1 cellular context compared by ENCODE assay signal in the genomic region with DNA sequence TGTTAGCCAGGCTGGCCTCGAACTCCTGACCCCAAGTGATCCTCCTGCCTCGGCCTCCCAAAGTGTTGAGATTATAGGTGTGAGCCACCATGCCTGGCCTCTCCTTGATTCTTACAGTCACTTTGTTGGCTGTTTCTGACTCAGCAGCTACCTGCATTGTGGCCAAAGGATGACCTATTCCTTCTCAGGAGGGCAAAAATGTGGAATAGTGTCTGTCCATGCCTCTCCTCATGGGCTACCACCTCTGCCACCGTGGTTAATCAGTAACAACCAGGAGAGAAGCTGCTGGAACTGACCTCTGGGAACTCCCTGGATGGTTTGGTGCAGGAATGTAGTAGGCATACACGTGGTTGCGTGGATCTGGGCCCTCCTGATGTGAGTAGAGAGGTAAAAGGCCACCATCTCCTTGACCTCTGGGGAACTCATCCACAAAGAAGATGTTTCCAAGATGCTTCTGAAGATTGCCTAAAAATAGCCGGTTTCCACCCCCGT.
A peak's percentile ranks its signal among the peaks of the same experiment; 100 is the strongest.
TF ChIP-seq lines count a peak whose summit lies in the region.

No MANE protein-coding gene starts in this region.

TF ChIP-seq in HepG2, 621 proteins besides CTCF, POLR2A, EP300 and RAD21 (continued from another document and continues in another):
- TF ChIP-seq, protein P1, sequence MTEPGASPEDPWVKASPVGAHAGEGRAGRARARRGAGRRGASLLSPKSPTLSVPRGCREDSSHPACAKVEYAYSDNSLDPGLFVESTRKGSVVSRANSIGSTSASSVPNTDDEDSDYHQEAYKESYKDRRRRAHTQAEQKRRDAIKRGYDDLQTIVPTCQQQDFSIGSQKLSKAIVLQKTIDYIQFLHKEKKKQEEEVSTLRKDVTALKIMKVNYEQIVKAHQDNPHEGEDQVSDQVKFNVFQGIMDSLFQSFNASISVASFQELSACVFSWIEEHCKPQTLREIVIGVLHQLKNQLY (CRISPR knock-in tag; IDR thresholded peaks at IDR 0.05): peak; percentile 53; the same call in 1 of the 2 replicates
- no peak for TF ChIP-seq ZNF619 (CRISPR knock-in tag; IDR thresholded peaks at IDR 0.05)
- no peak for TF ChIP-seq MED13 (CRISPR knock-in tag; IDR thresholded peaks at IDR 0.05)
- TF ChIP-seq ZNF234 (CRISPR knock-in tag; conservative IDR thresholded peaks at IDR 0.05): no peak
- no peak for TF ChIP-seq ZNF639 (CRISPR knock-in tag; conservative IDR thresholded peaks at IDR 0.05)
- TF ChIP-seq ZNF382 (CRISPR knock-in tag; IDR thresholded peaks at IDR 0.05; ENCODE audit: borderline replicate concordance): no peak
- TF ChIP-seq, protein P2, sequence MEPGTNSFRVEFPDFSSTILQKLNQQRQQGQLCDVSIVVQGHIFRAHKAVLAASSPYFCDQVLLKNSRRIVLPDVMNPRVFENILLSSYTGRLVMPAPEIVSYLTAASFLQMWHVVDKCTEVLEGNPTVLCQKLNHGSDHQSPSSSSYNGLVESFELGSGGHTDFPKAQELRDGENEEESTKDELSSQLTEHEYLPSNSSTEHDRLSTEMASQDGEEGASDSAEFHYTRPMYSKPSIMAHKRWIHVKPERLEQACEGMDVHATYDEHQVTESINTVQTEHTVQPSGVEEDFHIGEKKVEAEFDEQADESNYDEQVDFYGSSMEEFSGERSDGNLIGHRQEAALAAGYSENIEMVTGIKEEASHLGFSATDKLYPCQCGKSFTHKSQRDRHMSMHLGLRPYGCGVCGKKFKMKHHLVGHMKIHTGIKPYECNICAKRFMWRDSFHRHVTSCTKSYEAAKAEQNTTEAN (CRISPR knock-in tag; conservative IDR thresholded peaks at IDR 0.05): no peak
- TF ChIP-seq HNF1B (CRISPR knock-in tag; IDR thresholded peaks at IDR 0.05): peak; percentile 97
- peak; percentile 18; the same call in 1 of the 2 replicates for TF ChIP-seq ZNF562 (CRISPR knock-in tag; IDR thresholded peaks at IDR 0.05; ENCODE audit: borderline replicate concordance)
- 0 out of 2 replicates have a peak, but pooled peaks have one; percentile 19 for TF ChIP-seq TFE3 (CRISPR knock-in tag; IDR thresholded peaks at IDR 0.05)
- TF ChIP-seq SRF (IDR thresholded peaks at IDR 0.05; ENCODE audit: low read depth, low read length): no peak
- peak; percentile 67; the same call in 1 of the 2 replicates for TF ChIP-seq KDM5B (CRISPR knock-in tag; IDR thresholded peaks at IDR 0.05; ENCODE audit: borderline replicate concordance)
- TF ChIP-seq NCOA1 (CRISPR knock-in tag; IDR thresholded peaks at IDR 0.05): no peak
- TF ChIP-seq TGIF2 (CRISPR knock-in tag; IDR thresholded peaks at IDR 0.05): no peak
- TF ChIP-seq ZNF142 (CRISPR knock-in tag; IDR thresholded peaks at IDR 0.05): no peak
- no peak for TF ChIP-seq ZNF30 (CRISPR knock-in tag; IDR thresholded peaks at IDR 0.05)
- peak; percentile 67; the same call in 1 of the 2 replicates for TF ChIP-seq MYC (CRISPR knock-in tag; IDR thresholded peaks at IDR 0.05; ENCODE audit: borderline replicate concordance)
- TF ChIP-seq MAFK (conservative IDR thresholded peaks at IDR 0.05 in 1 of 2, IDR thresholded peaks at IDR 0.05 in 1 of 2; ENCODE audit: low read length in 2 of 2): no peak
- TF ChIP-seq, protein P3, sequence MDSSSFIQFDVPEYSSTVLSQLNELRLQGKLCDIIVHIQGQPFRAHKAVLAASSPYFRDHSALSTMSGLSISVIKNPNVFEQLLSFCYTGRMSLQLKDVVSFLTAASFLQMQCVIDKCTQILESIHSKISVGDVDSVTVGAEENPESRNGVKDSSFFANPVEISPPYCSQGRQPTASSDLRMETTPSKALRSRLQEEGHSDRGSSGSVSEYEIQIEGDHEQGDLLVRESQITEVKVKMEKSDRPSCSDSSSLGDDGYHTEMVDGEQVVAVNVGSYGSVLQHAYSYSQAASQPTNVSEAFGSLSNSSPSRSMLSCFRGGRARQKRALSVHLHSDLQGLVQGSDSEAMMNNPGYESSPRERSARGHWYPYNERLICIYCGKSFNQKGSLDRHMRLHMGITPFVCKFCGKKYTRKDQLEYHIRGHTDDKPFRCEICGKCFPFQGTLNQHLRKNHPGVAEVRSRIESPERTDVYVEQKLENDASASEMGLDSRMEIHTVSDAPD (CRISPR knock-in tag; IDR thresholded peaks at IDR 0.05): 0 out of 2 replicates have a peak, but pooled peaks have one; percentile 55
- 0 out of 2 replicates have a peak, but pooled peaks have one; percentile 42 for TF ChIP-seq KMT2B (CRISPR knock-in tag; IDR thresholded peaks at IDR 0.05)
- TF ChIP-seq PRPF4 (IDR thresholded peaks at IDR 0.05; ENCODE audit: low read depth, low read length, poor library complexity, severe bottlenecking): no peak
- no peak for TF ChIP-seq ATF5 (CRISPR knock-in tag; IDR thresholded peaks at IDR 0.05; ENCODE audit: low read depth)
- no peak for TF ChIP-seq HINFP (CRISPR knock-in tag; IDR thresholded peaks at IDR 0.05; ENCODE audit: low read depth)
- TF ChIP-seq HOXA9 (CRISPR knock-in tag; IDR thresholded peaks at IDR 0.05; ENCODE audit: borderline replicate concordance): no peak
- peak; percentile 54 for TF ChIP-seq ZNF781 (CRISPR knock-in tag; IDR thresholded peaks at IDR 0.05; ENCODE audit: borderline replicate concordance, not compliant biosample characterization)
